9 cellular contexts compared by ENCODE assay signal in genomic region chr18:54250846-54251251, GRCh38. TPM values are rescaled to one million over a fixed set of nuclear protein-coding genes. Genes with fewer than 3 reads are reported as not detected.
DNase-seq lines count a peak whose midpoint lies in the region; ATAC-seq lines count a peak whose summit lies in the region.
"Had no signal": no experiment of that assay in that cellular context is flagged by ENCODE, and none has a peak within 500 bp of the region (broad histone marks: within the 10 kb centered on the region; RNA-seq: fewer than 3 reads in every experiment).

No MANE protein-coding gene starts in this region.

- no peak overlapping the region for H3K18ac ChIP-seq in neuronal stem cell (ENCODE audit: low read length)

- H3K9me3 Mint-ChIP-seq in activated T-helper 17 cell treated with anti-CD3 and anti-CD28 coated beads, Interleukin-2, amount 50 U/mL, for 72 hours = no peaks in the 10 kb centered on the region

- H3K4me2 ChIP-seq in BLaER1 = peak overlapping the region; percentile 75
- no peak overlapping the region for H3K4me2 ChIP-seq in neuronal stem cell (ENCODE audit: insufficient read depth, low read length, poor library complexity, severe bottlenecking)

- H3K36me3 ChIP-seq in BLaER1 = no peaks in the 10 kb centered on the region
- H3K36me3 ChIP-seq in neuronal stem cell (replicated peaks in 1 of 2; ENCODE audit: control insufficient read depth in 2 of 2, insufficient read depth in 2 of 2, low read length in 2 of 2) = no peaks in the 10 kb centered on the region

- H3K27ac ChIP-seq in BLaER1 (peak overlapping the region; percentile 68), neuronal stem cell (replicated peaks; ENCODE audit: low read length) (no peak overlapping the region)

- no peak overlapping the region for H2BK15ac ChIP-seq in neuronal stem cell (ENCODE audit: low read length)

- no peak overlapping the region for H3K14ac ChIP-seq in neuronal stem cell (ENCODE audit: low read length)

- no peak overlapping the region for H3K23ac ChIP-seq in neuronal stem cell (ENCODE audit: low read depth, low read length, poor library complexity)

- no peak overlapping the region for H2BK12ac ChIP-seq in neuronal stem cell (ENCODE audit: low read length)

- WGBS in neuronal stem cell (ENCODE audit: extremely low coverage in 2 of 2, insufficient read length in 2 of 2, insufficient replicate concordance in 1 of 2), 2 donors = no CpG with 5 or more reads among the region's 2 CpGs

- H3K36me3 Mint-ChIP-seq in activated T-helper 17 cell treated with anti-CD3 and anti-CD28 coated beads, Interleukin-2, amount 50 U/mL, for 72 hours (ENCODE audit: low read depth) = no peaks in the 10 kb centered on the region

- H2AFZ ChIP-seq in neuronal stem cell (ENCODE audit: low read length) = no peak overlapping the region

- no peak overlapping the region for H4K91ac ChIP-seq in neuronal stem cell (ENCODE audit: low read depth, low read length, poor library complexity)

- no peak overlapping the region for H4K8ac ChIP-seq in neuronal stem cell (ENCODE audit: low read depth, low read length)

- no peaks in the 10 kb centered on the region for H3K79me1 ChIP-seq in neuronal stem cell (ENCODE audit: low read depth, low read length)

- ATAC-seq in GM19043 (IDR thresholded peaks at IDR 0.05; ENCODE audit: low read depth, unreplicated experiment) (peak; percentile 69), HG03039 (IDR thresholded peaks at IDR 0.05; ENCODE audit: unreplicated experiment) (peak; percentile 77)
- peak; percentile 79 for ATAC-seq in activated T-helper 17 cell treated with anti-CD3 and anti-CD28 coated beads, Interleukin-2, amount 50 U/mL, for 72 hours (replicated peaks)

- no peak overlapping the region for H3K4me3 Mint-ChIP-seq in activated T-helper 17 cell treated with anti-CD3 and anti-CD28 coated beads, Interleukin-2, amount 50 U/mL, for 72 hours

- no peaks in the 10 kb centered on the region; the same call in 1 of the 2 replicates for H3K9me3 ChIP-seq in BLaER1
- H3K9me3 ChIP-seq in neuronal stem cell (replicated peaks in 1 of 2; ENCODE audit: control insufficient read depth in 2 of 2, insufficient read depth in 1 of 2, low read depth in 1 of 2, low read length in 2 of 2) = no peaks in the 10 kb centered on the region

- H3K4me3 ChIP-seq in BLaER1 = no peak overlapping the region
- H3K4me3 ChIP-seq in neuronal stem cell (ENCODE audit: low read length in 2 of 2) = no peak overlapping the region

- H3K4me1 ChIP-seq in BLaER1 (peaks cover 48% of the 10 kb centered on the region), neuronal stem cell (ENCODE audit: control insufficient read depth in 2 of 2, insufficient read depth in 1 of 2, low read depth in 1 of 2, low read length in 2 of 2) (peaks cover 13 to 21% of the 10 kb centered on the region in 2 donors)

- no peak for DNase-seq in effector CD4-positive, alpha-beta T cell
- DNase-seq in ureter (ENCODE audit: low spot score) = no peak
- DNase-seq in activated gamma-delta T cell treated with Interleukin-2 at 50 U/mL for 16 hours = no peak
- no peak for DNase-seq in neuronal stem cell (ENCODE audit: low spot score)
- DNase-seq: right cardiac atrium had no signal

- peak overlapping the region; percentile 32 for H3K27ac Mint-ChIP-seq in activated T-helper 17 cell treated with anti-CD3 and anti-CD28 coated beads, Interleukin-2, amount 50 U/mL, for 72 hours

- H4K20me1 ChIP-seq in BLaER1 = no peaks in the 10 kb centered on the region

- H3K4ac ChIP-seq in neuronal stem cell (ENCODE audit: low read length) = no peak overlapping the region

- H3K27me3 ChIP-seq in BLaER1 = no peaks in the 10 kb centered on the region
- no peaks in the 10 kb centered on the region for H3K27me3 ChIP-seq in neuronal stem cell (ENCODE audit: control insufficient read depth in 3 of 3, insufficient read depth in 3 of 3, low read depth in 1 of 3, low read length in 3 of 3)

- H2BK5ac ChIP-seq in neuronal stem cell (ENCODE audit: low read length) = no peak overlapping the region

- no peak overlapping the region for H2BK120ac ChIP-seq in neuronal stem cell (ENCODE audit: low read depth, low read length)

- no peak overlapping the region for H2AK5ac ChIP-seq in neuronal stem cell (ENCODE audit: low read depth, low read length)

- H3K4me1 Mint-ChIP-seq in activated T-helper 17 cell treated with anti-CD3 and anti-CD28 coated beads, Interleukin-2, amount 50 U/mL, for 72 hours = peaks cover 6% of the 10 kb centered on the region

- H3K27me3 Mint-ChIP-seq in activated T-helper 17 cell treated with anti-CD3 and anti-CD28 coated beads, Interleukin-2, amount 50 U/mL, for 72 hours = no peaks in the 10 kb centered on the region

- peak overlapping the region; percentile 42; the same call in 1 of the 2 replicates for H3K9ac ChIP-seq in BLaER1
- H3K9ac ChIP-seq in neuronal stem cell (ENCODE audit: low read depth, low read length, poor library complexity) = no peak overlapping the region

RNA-seq across cellular contexts. Expression of gene POLI, which starts 18.5 kb away (rescaled TPM):
- total RNA-seq in activated T-helper 17 cell treated with anti-CD3 and anti-CD28 coated beads, Interleukin-2, amount 50 U/mL, for 72 hours = 10 to 100 TPM; 13.4 to 23.3 TPM
- total RNA-seq in ureter = 56.7 TPM
- polyA plus RNA-seq in neuronal stem cell (2013, experiment 1 of 2) = 36.1 TPM
- 38.0 TPM for polyA plus RNA-seq in neuronal stem cell (2013, experiment 2 of 2)

RNA-seq across cellular contexts. Expression of gene MBD2, which starts 26.4 kb away (rescaled TPM):
- 100 to 1,000 TPM; 170 to 190 TPM for total RNA-seq in activated T-helper 17 cell treated with anti-CD3 and anti-CD28 coated beads, Interleukin-2, amount 50 U/mL, for 72 hours
- 95.7 TPM for total RNA-seq in ureter
- polyA plus RNA-seq in neuronal stem cell (2013, experiment 1 of 2) = 31.4 TPM
- polyA plus RNA-seq in neuronal stem cell (2013, experiment 2 of 2) = 31.2 TPM
